1 cellular context compared by ENCODE assay signal in genomic region chr1:66876664-66877063, GRCh38.
TF ChIP-seq lines count a peak whose summit lies in the region.

No MANE protein-coding gene starts in this region.

TF ChIP-seq in K562, 482 proteins besides CTCF, POLR2A, EP300 and RAD21 (continued from another document):
- TF ChIP-seq DEAF1 (CRISPR knock-in tag; IDR thresholded peaks at IDR 0.05) (no peak), CUX1 (CRISPR knock-in tag; IDR thresholded peaks at IDR 0.05) (no peak)
TF ChIP-seq in K562: peak in this region for 0.
